ENCODE assay signal across 8 cellular contexts in genomic region chr4:139295317-139296299, GRCh38. TPM values are rescaled to one million over a fixed set of nuclear protein-coding genes. Genes with fewer than 3 reads are reported as not detected.
DNase-seq lines count a peak whose midpoint lies in the region; ATAC-seq and TF ChIP-seq lines count a peak whose summit lies in the region.

No MANE protein-coding gene starts in this region.

- no peak overlapping the region for H2BK12ac ChIP-seq in trophoblast cell (ENCODE audit: low read length)

- peak overlapping the region; percentile 57 for H2BK120ac ChIP-seq in trophoblast cell (ENCODE audit: insufficient read depth, low read length, poor library complexity)

- peaks cover 6% of the 10 kb centered on the region for H3K79me1 ChIP-seq in trophoblast cell (ENCODE audit: low read length)

- H3K4me2 ChIP-seq in trophoblast cell (ENCODE audit: low read length) = peak overlapping the region; percentile 79

- peak overlapping the region; percentile 56 for H2AFZ ChIP-seq in trophoblast cell (ENCODE audit: insufficient read depth, low read length, poor library complexity)

- H3K9me3 ChIP-seq in trophoblast cell (ENCODE audit: insufficient read depth, low read depth, low read length) (no peaks in the 10 kb centered on the region), transverse colon (no peaks in the 10 kb centered on the region)

- TF ChIP-seq CTCF in GM12864 (IDR thresholded peaks at IDR 0.05; ENCODE audit: low read depth, low read length, missing control alignments) = peak; percentile 94
- TF ChIP-seq CTCF in transverse colon (IDR thresholded peaks at IDR 0.05) = peak; percentile 95 to 98 (median 96)

- H3K4me1 Mint-ChIP-seq in activated naive CD8-positive, alpha-beta T cell treated with anti-CD3 and anti-CD28 coated beads for 36 hours = peaks cover 28% of the 10 kb centered on the region

- H3K4me3 Mint-ChIP-seq in activated naive CD8-positive, alpha-beta T cell treated with anti-CD3 and anti-CD28 coated beads for 36 hours = peak overlapping the region; percentile 95

- no peaks in the 10 kb centered on the region for H3K27me3 ChIP-seq in trophoblast cell (ENCODE audit: insufficient read depth, low read length)
- H3K27me3 ChIP-seq in transverse colon = no peaks in the 10 kb centered on the region

- H3K18ac ChIP-seq in trophoblast cell (ENCODE audit: low read length) = peak overlapping the region; percentile 41

- H3K23ac ChIP-seq in trophoblast cell (ENCODE audit: low read length) = no peak overlapping the region

- DNase-seq in GM12864 (ENCODE audit: low read depth) (peak; percentile 79), NCI-H1092 treated with DMSO at 0.1 percent for 48 hours (lab: John Stamatoyannopoulos, UW) (peak; percentile 92), Right ventricle myocardium superior (peak; percentile 99), trophoblast cell (peak; percentile 95 to 99), transverse colon (peak; percentile 98)
- DNase-seq in activated naive CD8-positive, alpha-beta T cell treated with anti-CD3 and anti-CD28 coated beads for 36 hours = peak; percentile 96

- H3K36me3 ChIP-seq in trophoblast cell (ENCODE audit: control insufficient read depth in 1 of 2, insufficient read depth in 2 of 2, low read length in 2 of 2) (peaks cover 4 to 11% of the 10 kb centered on the region in 2 experiments), transverse colon (peaks cover 0 to 26% (median 13%) of the 10 kb centered on the region in 4 donors)

- ATAC-seq in HG02623 (IDR thresholded peaks at IDR 0.05; ENCODE audit: unreplicated experiment) (peak; percentile 91), SK-N-SH treated with all-trans-retinoic acid at 6 μM for 48 hours (peak; percentile 97), Right ventricle myocardium superior (ENCODE audit: poor library complexity) (peak; percentile 97)

- intact Hi-C loops in Right ventricle myocardium superior (cut with DNase I) = loop anchor here (5.0 kb wide), 1 partner anchor 213 kb away; no protein-coding TSS in a partner anchor
- intact Hi-C loops in transverse colon (cut with DNase I; ENCODE audit: low total_unique reads) = loop anchor here (2.0 kb wide), 1 partner anchor 197 kb away; no protein-coding TSS in a partner anchor

- H3K14ac ChIP-seq in trophoblast cell (ENCODE audit: low read length) = peak overlapping the region; percentile 77

- H3K4me1 ChIP-seq in trophoblast cell (ENCODE audit: control insufficient read depth in 1 of 2, insufficient read depth in 2 of 2, low read length in 2 of 2) (peaks cover 0 to 2% of the 10 kb centered on the region in 2 experiments), transverse colon (peaks cover 8 to 33% (median 12%) of the 10 kb centered on the region in 4 donors)

- no peak overlapping the region for H2BK5ac ChIP-seq in trophoblast cell (ENCODE audit: low read depth, low read length, poor library complexity)

- peak overlapping the region; percentile 59 for H4K91ac ChIP-seq in trophoblast cell (ENCODE audit: low read depth, low read length)

- H3K9me3 Mint-ChIP-seq in activated naive CD8-positive, alpha-beta T cell treated with anti-CD3 and anti-CD28 coated beads for 36 hours = no peaks in the 10 kb centered on the region

- H3K36me3 Mint-ChIP-seq in activated naive CD8-positive, alpha-beta T cell treated with anti-CD3 and anti-CD28 coated beads for 36 hours = peaks cover 20% of the 10 kb centered on the region

- H3K4ac ChIP-seq in trophoblast cell (ENCODE audit: low read depth, low read length) = peak overlapping the region; percentile 2

- H3K9ac ChIP-seq in trophoblast cell (ENCODE audit: low read length) = peak overlapping the region; percentile 70

- peak overlapping the region; percentile 89 for H4K8ac ChIP-seq in trophoblast cell (ENCODE audit: low read depth, low read length)

- in situ Hi-C loops in transverse colon (cut with MboI; ENCODE audit: low pct_ligation_motif_present in 1 of 4, low pct_unique_long_range_greater_than_20kb in 1 of 4, low sequenced_read_pairs in 3 of 4) = loop anchor here in 3 of 4 donors (5.0 to 25.0 kb wide), 5 partner anchors 61 to 261 kb away; no protein-coding TSS in a partner anchor

- no CpG with 5 or more reads among the region's 53 CpGs for WGBS in trophoblast cell (ENCODE audit: extremely low coverage, insufficient coverage, insufficient read length)
- 3 to 5% methylated on average over 10 to 39 of the region's 53 CpGs for WGBS in transverse colon (ENCODE audit: low coverage in 1 of 2), 2 donors

- peak overlapping the region; percentile 51 for H4K12ac ChIP-seq in trophoblast cell (ENCODE audit: low read depth, low read length)

- no peak for TF ChIP-seq EP300 in transverse colon (IDR thresholded peaks at IDR 0.05; ENCODE audit: low read depth)

- H3K4me3 ChIP-seq in GM12864 (ENCODE audit: low read depth, low read length) = peak overlapping the region; percentile 90
- peak overlapping the region; percentile 81 for H3K4me3 ChIP-seq in trophoblast cell (ENCODE audit: low read depth, low read length)
- H3K4me3 ChIP-seq in transverse colon = peak overlapping the region; percentile 67 to 86 (median 73)

- H3K27me3 Mint-ChIP-seq in activated naive CD8-positive, alpha-beta T cell treated with anti-CD3 and anti-CD28 coated beads for 36 hours = no peaks in the 10 kb centered on the region

- peaks cover 5% of the 10 kb centered on the region for H3K79me2 ChIP-seq in trophoblast cell (ENCODE audit: control insufficient read depth, insufficient read depth, low read length, poor library complexity)

- H3K27ac ChIP-seq in trophoblast cell (ENCODE audit: low read depth, low read length) (no peak overlapping the region), transverse colon (peak overlapping the region; percentile 86 to 92 (median 88))

- H2AK5ac ChIP-seq in trophoblast cell (ENCODE audit: low read length) = no peak overlapping the region

- H3K27ac Mint-ChIP-seq in activated naive CD8-positive, alpha-beta T cell treated with anti-CD3 and anti-CD28 coated beads for 36 hours = peak overlapping the region; percentile 96

- TF ChIP-seq POLR2A in transverse colon (IDR thresholded peaks at IDR 0.05) = peak; percentile 61

TF ChIP-seq in SK-N-SH treated with all-trans-retinoic acid at 6 μM for 48 hours, 23 proteins besides CTCF, POLR2A, EP300 and RAD21 (continues in another document):
- no peak for TF ChIP-seq BACH2 (CRISPR knock-in tag; IDR thresholded peaks at IDR 0.05; ENCODE audit: borderline replicate concordance)
- no peak for TF ChIP-seq ARNTL (CRISPR knock-in tag; IDR thresholded peaks at IDR 0.05; ENCODE audit: borderline replicate concordance, low read depth)
- TF ChIP-seq CSRNP3 (CRISPR knock-in tag; IDR thresholded peaks at IDR 0.05) = no peak
- TF ChIP-seq, protein P1, sequence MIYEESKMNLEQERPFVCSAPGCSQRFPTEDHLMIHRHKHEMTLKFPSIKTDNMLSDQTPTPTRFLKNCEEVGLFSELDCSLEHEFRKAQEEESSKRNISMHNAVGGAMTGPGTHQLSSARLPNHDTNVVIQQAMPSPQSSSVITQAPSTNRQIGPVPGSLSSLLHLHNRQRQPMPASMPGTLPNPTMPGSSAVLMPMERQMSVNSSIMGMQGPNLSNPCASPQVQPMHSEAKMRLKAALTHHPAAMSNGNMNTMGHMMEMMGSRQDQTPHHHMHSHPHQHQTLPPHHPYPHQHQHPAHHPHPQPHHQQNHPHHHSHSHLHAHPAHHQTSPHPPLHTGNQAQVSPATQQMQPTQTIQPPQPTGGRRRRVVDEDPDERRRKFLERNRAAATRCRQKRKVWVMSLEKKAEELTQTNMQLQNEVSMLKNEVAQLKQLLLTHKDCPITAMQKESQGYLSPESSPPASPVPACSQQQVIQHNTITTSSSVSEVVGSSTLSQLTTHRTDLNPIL (CRISPR knock-in tag; IDR thresholded peaks at IDR 0.05; ENCODE audit: low read depth) = no peak
- TF ChIP-seq ZNF70 (CRISPR knock-in tag; IDR thresholded peaks at IDR 0.05) = no peak
- no peak for TF ChIP-seq ISL1 (CRISPR knock-in tag; IDR thresholded peaks at IDR 0.05)
- TF ChIP-seq, protein P2, sequence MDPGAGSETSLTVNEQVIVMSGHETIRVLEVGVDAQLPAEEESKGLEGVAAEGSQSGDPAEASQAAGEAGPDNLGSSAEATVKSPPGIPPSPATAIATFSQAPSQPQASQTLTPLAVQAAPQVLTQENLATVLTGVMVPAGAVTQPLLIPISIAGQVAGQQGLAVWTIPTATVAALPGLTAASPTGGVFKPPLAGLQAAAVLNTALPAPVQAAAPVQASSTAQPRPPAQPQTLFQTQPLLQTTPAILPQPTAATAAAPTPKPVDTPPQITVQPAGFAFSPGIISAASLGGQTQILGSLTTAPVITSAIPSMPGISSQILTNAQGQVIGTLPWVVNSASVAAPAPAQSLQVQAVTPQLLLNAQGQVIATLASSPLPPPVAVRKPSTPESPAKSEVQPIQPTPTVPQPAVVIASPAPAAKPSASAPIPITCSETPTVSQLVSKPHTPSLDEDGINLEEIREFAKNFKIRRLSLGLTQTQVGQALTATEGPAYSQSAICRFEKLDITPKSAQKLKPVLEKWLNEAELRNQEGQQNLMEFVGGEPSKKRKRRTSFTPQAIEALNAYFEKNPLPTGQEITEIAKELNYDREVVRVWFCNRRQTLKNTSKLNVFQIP (CRISPR knock-in tag; IDR thresholded peaks at IDR 0.05; ENCODE audit: borderline replicate concordance, low read depth) = no peak

RNA-seq across cellular contexts. Expression of gene NAA15, which starts 5.7 kb away (rescaled TPM):
- 100 to 1,000 TPM; 120 to 131 TPM for total RNA-seq in activated naive CD8-positive, alpha-beta T cell treated with anti-CD3 and anti-CD28 coated beads for 36 hours
- total RNA-seq in Right ventricle myocardium superior (36.6 TPM), transverse colon (10 to 100 TPM in 2 of 4 donors, 1 to 10 TPM in 2; 5.0 to 23.7 (median 10.1) TPM)
- polyA plus RNA-seq in trophoblast cell (2013) = 22.1 and 23.3 TPM in 2 replicates

RNA-seq across cellular contexts. Expression of gene NDUFC1, which starts 6.7 kb away (rescaled TPM):
- total RNA-seq in activated naive CD8-positive, alpha-beta T cell treated with anti-CD3 and anti-CD28 coated beads for 36 hours = 10 to 100 TPM; 61.3 to 65.3 TPM
- total RNA-seq in Right ventricle myocardium superior (225 TPM), transverse colon (10 to 100 TPM in 3 of 4 donors, 1 to 10 TPM in 1; 7.6 to 68.0 (median 35.3) TPM)
- 108 and 115 TPM in 2 replicates for polyA plus RNA-seq in trophoblast cell (2013)

RNA-seq across cellular contexts. Expression of gene MGARP, which starts 15.6 kb away (rescaled TPM):
- under 1 TPM; 0.19 to 0.38 TPM for total RNA-seq in activated naive CD8-positive, alpha-beta T cell treated with anti-CD3 and anti-CD28 coated beads for 36 hours
- total RNA-seq in Right ventricle myocardium superior (0.48 TPM), transverse colon (1 to 10 TPM in 1 of 4 donors, under 1 TPM in 2, not detected in 1; 0.64 to 3.4 (median 0.82) TPM)
- 0.06 and 0.14 TPM in 2 replicates for polyA plus RNA-seq in trophoblast cell (2013)
